Comparison of ENCODE assay signal across 1 cellular context in the genomic region with DNA sequence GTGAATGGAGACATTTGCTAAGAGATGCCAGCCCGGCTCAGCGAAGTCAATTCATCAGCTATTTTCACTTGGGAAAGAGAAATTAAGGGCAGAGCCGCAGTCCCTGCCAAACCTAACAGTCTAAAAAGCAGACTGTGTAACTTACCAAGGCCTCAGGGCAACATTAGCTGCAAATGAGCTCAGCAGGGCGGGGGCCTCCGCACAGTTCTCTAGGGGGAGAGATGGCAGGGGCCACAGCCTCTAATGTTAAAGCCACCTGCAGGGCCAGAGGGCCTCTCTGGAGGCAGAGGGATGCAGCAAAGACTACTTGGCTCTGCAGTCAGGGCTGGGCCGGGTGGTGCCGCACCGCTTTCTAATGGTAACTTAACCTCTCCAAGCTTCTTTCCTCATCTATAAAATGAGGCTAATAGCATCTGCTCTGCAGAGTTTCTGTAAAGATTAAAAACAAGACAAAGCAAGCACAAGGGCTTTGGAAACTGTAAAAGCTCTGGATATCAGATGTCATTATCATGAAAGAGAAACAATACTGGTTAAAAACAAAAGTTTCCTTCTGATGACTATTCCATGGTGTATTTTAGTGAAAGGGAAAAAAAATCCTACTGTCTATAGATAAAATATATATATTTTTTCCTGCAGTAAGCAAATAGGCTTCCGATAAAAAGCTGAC.
TF ChIP-seq lines count a peak whose summit lies in the region.

No MANE protein-coding gene starts in this region.

TF ChIP-seq in HEK293, 187 proteins besides CTCF, POLR2A, EP300 and RAD21 (continued from another document and continues in another):
- TF ChIP-seq, protein P1, sequence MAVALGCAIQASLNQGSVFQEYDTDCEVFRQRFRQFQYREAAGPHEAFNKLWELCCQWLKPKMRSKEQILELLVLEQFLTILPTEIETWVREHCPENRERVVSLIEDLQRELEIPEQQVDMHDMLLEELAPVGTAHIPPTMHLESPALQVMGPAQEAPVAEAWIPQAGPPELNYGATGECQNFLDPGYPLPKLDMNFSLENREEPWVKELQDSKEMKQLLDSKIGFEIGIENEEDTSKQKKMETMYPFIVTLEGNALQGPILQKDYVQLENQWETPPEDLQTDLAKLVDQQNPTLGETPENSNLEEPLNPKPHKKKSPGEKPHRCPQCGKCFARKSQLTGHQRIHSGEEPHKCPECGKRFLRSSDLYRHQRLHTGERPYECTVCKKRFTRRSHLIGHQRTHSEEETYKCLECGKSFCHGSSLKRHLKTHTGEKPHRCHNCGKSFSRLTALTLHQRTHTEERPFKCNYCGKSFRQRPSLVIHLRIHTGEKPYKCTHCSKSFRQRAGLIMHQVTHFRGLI (tag by site-specific recombination; IDR thresholded peaks at IDR 0.05): peak; percentile 15; the same call in 1 of the 2 replicates
- TF ChIP-seq OSR2 (tag by site-specific recombination; IDR thresholded peaks at IDR 0.05) (peak; percentile 28; the same call in 1 of the 2 replicates), ZNF16 (tag by site-specific recombination; IDR thresholded peaks at IDR 0.05; ENCODE audit: low read depth) (no peak), ZNF350 (tag by site-specific recombination; IDR thresholded peaks at IDR 0.05) (no peak), HOXC10 (CRISPR knock-in tag; IDR thresholded peaks at IDR 0.05) (no peak), KLF10 (tag by site-specific recombination; IDR thresholded peaks at IDR 0.05) (peak; percentile 49), ZNF23 (tag by site-specific recombination; IDR thresholded peaks at IDR 0.05; ENCODE audit: borderline replicate concordance) (no peak), ZNF37A (tag by site-specific recombination; IDR thresholded peaks at IDR 0.05) (no peak), ZNF221 (tag by site-specific recombination; IDR thresholded peaks at IDR 0.05; ENCODE audit: borderline replicate concordance) (no peak), SCRT2 (tag by site-specific recombination; IDR thresholded peaks at IDR 0.05) (no peak), ZNF354C (tag by site-specific recombination; IDR thresholded peaks at IDR 0.05; ENCODE audit: borderline replicate concordance, low read depth) (no peak), ZNF843 (tag by site-specific recombination; IDR thresholded peaks at IDR 0.05) (peak; percentile 66), ZSCAN30 (tag by site-specific recombination; IDR thresholded peaks at IDR 0.05) (peak; percentile 99), GLI2 (tag by site-specific recombination; IDR thresholded peaks at IDR 0.05; ENCODE audit: borderline replicate concordance, low read depth) (no peak), BCL11A (tag by site-specific recombination; IDR thresholded peaks at IDR 0.05; ENCODE audit: low read depth) (no peak), ZNF548 (tag by site-specific recombination; IDR thresholded peaks at IDR 0.05) (no peak), ZFHX2 (tag by site-specific recombination; conservative IDR thresholded peaks at IDR 0.05) (no peak), ZFP3 (tag by site-specific recombination; IDR thresholded peaks at IDR 0.05; ENCODE audit: low read depth) (no peak), ZNF223 (tag by site-specific recombination; IDR thresholded peaks at IDR 0.05) (no peak), ZNF366 (tag by site-specific recombination; conservative IDR thresholded peaks at IDR 0.05) (no peak), ZNF626 (tag by site-specific recombination; IDR thresholded peaks at IDR 0.05) (no peak), ZNF335 (tag by site-specific recombination; conservative IDR thresholded peaks at IDR 0.05) (no peak; the same call in 1 of the 2 replicates), SP7 (tag by site-specific recombination; IDR thresholded peaks at IDR 0.05) (0 out of 2 replicates have a peak, but pooled peaks have one; percentile 46), ZNF560 (tag by site-specific recombination; IDR thresholded peaks at IDR 0.05; ENCODE audit: borderline replicate concordance) (no peak), ZBTB1 (tag by site-specific recombination; IDR thresholded peaks at IDR 0.05) (no peak), ZNF175 (tag by site-specific recombination; IDR thresholded peaks at IDR 0.05) (no peak), ZNF768 (tag by site-specific recombination; IDR thresholded peaks at IDR 0.05) (no peak), ZNF292 (tag by site-specific recombination; IDR thresholded peaks at IDR 0.05; ENCODE audit: borderline replicate concordance, low read depth) (no peak), ZBTB17 (tag by site-specific recombination; IDR thresholded peaks at IDR 0.05) (peak; percentile 73), MEIS1 (CRISPR knock-in tag; IDR thresholded peaks at IDR 0.05; ENCODE audit: borderline replicate concordance) (no peak), ZNF707 (tag by site-specific recombination; IDR thresholded peaks at IDR 0.05) (no peak), ZNF776 (tag by site-specific recombination; IDR thresholded peaks at IDR 0.05; ENCODE audit: borderline replicate concordance) (no peak), TCF7L2 (IDR thresholded peaks at IDR 0.05; ENCODE audit: borderline replicate concordance, low read depth, low read length) (no peak), ZBTB7A (tag by site-specific recombination; IDR thresholded peaks at IDR 0.05; ENCODE audit: low read depth) (no peak), ZNF654 (tag by site-specific recombination; IDR thresholded peaks at IDR 0.05; ENCODE audit: low read depth) (no peak), EGR2 (tag by site-specific recombination; IDR thresholded peaks at IDR 0.05; ENCODE audit: low read depth) (no peak), ZNF202 (tag by site-specific recombination; IDR thresholded peaks at IDR 0.05; ENCODE audit: borderline replicate concordance) (peak; percentile 84; the same call in 1 of the 2 replicates), SALL2 (tag by site-specific recombination; IDR thresholded peaks at IDR 0.05; ENCODE audit: borderline replicate concordance) (no peak), ZNF747 (tag by site-specific recombination; IDR thresholded peaks at IDR 0.05) (no peak), ZNF624 (tag by site-specific recombination; IDR thresholded peaks at IDR 0.05) (no peak)
- TF ChIP-seq, protein P2, sequence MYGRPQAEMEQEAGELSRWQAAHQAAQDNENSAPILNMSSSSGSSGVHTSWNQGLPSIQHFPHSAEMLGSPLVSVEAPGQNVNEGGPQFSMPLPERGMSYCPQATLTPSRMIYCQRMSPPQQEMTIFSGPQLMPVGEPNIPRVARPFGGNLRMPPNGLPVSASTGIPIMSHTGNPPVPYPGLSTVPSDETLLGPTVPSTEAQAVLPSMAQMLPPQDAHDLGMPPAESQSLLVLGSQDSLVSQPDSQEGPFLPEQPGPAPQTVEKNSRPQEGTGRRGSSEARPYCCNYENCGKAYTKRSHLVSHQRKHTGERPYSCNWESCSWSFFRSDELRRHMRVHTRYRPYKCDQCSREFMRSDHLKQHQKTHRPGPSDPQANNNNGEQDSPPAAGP (tag by site-specific recombination; IDR thresholded peaks at IDR 0.05): peak; percentile 87
- TF ChIP-seq, protein P3, sequence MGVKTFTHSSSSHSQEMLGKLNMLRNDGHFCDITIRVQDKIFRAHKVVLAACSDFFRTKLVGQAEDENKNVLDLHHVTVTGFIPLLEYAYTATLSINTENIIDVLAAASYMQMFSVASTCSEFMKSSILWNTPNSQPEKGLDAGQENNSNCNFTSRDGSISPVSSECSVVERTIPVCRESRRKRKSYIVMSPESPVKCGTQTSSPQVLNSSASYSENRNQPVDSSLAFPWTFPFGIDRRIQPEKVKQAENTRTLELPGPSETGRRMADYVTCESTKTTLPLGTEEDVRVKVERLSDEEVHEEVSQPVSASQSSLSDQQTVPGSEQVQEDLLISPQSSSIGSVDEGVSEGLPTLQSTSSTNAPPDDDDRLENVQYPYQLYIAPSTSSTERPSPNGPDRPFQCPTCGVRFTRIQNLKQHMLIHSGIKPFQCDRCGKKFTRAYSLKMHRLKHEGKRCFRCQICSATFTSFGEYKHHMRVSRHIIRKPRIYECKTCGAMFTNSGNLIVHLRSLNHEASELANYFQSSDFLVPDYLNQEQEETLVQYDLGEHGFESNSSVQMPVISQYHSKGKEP (tag by site-specific recombination; IDR thresholded peaks at IDR 0.05): peak; percentile 95
- TF ChIP-seq, protein P4, sequence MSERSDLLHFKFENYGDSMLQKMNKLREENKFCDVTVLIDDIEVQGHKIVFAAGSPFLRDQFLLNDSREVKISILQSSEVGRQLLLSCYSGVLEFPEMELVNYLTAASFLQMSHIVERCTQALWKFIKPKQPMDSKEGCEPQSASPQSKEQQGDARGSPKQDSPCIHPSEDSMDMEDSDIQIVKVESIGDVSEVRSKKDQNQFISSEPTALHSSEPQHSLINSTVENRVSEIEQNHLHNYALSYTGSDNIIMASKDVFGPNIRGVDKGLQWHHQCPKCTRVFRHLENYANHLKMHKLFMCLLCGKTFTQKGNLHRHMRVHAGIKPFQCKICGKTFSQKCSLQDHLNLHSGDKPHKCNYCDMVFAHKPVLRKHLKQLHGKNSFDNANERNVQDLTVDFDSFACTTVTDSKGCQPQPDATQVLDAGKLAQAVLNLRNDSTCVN (tag by site-specific recombination; optimal IDR thresholded peaks at IDR 0.05): no peak
- TF ChIP-seq, protein P5, sequence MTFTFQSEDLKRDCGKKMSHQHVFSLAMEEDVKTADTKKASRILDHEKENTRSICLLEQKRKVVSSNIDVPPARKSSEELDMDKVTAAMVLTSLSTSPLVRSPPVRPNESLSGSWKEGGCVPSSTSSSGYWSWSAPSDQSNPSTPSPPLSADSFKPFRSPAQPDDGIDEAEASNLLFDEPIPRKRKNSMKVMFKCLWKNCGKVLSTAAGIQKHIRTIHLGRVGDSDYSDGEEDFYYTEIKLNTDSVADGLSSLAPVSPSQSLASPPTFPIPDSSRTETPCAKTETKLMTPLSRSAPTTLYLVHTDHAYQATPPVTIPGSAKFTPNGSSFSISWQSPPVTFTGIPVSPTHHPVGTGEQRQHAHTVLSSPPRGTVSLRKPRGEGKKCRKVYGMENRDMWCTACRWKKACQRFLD (tag by site-specific recombination; IDR thresholded peaks at IDR 0.05): no peak
- TF ChIP-seq, protein P6, sequence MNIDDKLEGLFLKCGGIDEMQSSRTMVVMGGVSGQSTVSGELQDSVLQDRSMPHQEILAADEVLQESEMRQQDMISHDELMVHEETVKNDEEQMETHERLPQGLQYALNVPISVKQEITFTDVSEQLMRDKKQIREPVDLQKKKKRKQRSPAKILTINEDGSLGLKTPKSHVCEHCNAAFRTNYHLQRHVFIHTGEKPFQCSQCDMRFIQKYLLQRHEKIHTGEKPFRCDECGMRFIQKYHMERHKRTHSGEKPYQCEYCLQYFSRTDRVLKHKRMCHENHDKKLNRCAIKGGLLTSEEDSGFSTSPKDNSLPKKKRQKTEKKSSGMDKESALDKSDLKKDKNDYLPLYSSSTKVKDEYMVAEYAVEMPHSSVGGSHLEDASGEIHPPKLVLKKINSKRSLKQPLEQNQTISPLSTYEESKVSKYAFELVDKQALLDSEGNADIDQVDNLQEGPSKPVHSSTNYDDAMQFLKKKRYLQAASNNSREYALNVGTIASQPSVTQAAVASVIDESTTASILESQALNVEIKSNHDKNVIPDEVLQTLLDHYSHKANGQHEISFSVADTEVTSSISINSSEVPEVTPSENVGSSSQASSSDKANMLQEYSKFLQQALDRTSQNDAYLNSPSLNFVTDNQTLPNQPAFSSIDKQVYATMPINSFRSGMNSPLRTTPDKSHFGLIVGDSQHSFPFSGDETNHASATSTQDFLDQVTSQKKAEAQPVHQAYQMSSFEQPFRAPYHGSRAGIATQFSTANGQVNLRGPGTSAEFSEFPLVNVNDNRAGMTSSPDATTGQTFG (tag by site-specific recombination; IDR thresholded peaks at IDR 0.05; ENCODE audit: borderline replicate concordance): no peak
- TF ChIP-seq, protein P7, sequence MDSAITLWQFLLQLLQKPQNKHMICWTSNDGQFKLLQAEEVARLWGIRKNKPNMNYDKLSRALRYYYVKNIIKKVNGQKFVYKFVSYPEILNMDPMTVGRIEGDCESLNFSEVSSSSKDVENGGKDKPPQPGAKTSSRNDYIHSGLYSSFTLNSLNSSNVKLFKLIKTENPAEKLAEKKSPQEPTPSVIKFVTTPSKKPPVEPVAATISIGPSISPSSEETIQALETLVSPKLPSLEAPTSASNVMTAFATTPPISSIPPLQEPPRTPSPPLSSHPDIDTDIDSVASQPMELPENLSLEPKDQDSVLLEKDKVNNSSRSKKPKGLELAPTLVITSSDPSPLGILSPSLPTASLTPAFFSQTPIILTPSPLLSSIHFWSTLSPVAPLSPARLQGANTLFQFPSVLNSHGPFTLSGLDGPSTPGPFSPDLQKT (IDR thresholded peaks at IDR 0.05; ENCODE audit: borderline replicate concordance, low read depth, low read length): no peak
- TF ChIP-seq, protein P8, sequence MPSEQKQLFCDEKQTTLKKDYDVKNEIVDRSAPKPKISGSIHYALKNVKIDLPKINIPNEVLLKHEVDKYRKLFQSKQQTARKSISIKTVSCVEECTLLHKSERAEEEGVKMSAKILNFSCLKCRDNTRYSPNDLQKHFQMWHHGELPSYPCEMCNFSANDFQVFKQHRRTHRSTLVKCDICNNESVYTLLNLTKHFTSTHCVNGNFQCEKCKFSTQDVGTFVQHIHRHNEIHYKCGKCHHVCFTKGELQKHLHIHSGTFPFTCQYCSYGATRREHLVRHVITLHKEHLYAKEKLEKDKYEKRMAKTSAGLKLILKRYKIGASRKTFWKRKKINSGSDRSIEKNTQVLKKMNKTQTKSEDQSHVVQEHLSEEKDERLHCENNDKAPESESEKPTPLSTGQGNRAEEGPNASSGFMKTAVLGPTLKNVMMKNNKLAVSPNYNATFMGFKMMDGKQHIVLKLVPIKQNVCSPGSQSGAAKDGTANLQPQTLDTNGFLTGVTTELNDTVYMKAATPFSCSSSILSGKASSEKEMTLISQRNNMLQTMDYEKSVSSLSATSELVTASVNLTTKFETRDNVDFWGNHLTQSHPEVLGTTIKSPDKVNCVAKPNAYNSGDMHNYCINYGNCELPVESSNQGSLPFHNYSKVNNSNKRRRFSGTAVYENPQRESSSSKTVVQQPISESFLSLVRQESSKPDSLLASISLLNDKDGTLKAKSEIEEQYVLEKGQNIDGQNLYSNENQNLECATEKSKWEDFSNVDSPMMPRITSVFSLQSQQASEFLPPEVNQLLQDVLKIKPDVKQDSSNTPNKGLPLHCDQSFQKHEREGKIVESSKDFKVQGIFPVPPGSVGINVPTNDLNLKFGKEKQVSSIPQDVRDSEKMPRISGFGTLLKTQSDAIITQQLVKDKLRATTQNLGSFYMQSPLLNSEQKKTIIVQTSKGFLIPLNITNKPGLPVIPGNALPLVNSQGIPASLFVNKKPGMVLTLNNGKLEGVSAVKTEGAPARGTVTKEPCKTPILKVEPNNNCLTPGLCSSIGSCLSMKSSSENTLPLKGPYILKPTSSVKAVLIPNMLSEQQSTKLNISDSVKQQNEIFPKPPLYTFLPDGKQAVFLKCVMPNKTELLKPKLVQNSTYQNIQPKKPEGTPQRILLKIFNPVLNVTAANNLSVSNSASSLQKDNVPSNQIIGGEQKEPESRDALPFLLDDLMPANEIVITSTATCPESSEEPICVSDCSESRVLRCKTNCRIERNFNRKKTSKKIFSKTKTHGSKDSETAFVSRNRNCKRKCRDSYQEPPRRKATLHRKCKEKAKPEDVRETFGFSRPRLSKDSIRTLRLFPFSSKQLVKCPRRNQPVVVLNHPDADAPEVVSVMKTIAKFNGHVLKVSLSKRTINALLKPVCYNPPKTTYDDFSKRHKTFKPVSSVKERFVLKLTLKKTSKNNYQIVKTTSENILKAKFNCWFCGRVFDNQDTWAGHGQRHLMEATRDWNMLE (tag by site-specific recombination; conservative IDR thresholded peaks at IDR 0.05; ENCODE audit: low read depth): no peak
